ENCODE assay signal across 1 cellular context in genomic region chr12:73629893-73630872, GRCh38.
TF ChIP-seq lines count a peak whose summit lies in the region.

No MANE protein-coding gene starts in this region.

TF ChIP-seq in neural cell, 6 proteins besides CTCF, POLR2A, EP300 and RAD21 (continued from another document):
- TF ChIP-seq SMC3 (conservative IDR thresholded peaks at IDR 0.05; ENCODE audit: poor library complexity), result no peak
